10 cellular contexts compared by ENCODE assay signal in the genomic region with DNA sequence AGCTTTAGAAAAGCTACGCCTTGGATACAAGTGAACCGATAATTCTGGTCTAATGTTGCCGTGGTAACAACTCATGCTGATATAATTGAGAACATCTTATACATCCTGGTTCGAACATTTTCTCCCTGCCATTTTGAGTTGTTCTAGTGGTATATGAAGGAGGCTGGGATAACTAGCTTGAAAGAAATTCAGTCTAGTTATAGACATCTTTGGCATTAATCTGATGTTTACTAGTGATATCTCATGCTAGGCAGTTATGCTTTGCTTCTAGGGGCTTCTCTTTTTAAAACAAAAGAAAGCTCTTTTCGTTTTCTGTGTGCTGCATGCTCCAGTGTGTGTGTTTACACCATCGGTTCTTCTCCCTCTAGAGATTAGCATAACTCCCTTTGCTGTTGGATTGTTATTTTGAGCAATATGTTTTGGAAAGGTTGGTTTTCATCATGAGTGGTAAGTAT. TPM values are rescaled to one million over a fixed set of nuclear protein-coding genes. Genes with fewer than 3 reads are reported as not detected.
DNase-seq lines count a peak whose midpoint lies in the region; ATAC-seq and TF ChIP-seq lines count a peak whose summit lies in the region.
"Had no signal": no experiment of that assay in that cellular context is flagged by ENCODE, and none has a peak within 500 bp of the region (broad histone marks: within the 10 kb centered on the region; RNA-seq: fewer than 3 reads in every experiment).

No MANE protein-coding gene starts in this region.

- H3K9me3 Mint-ChIP-seq in CD8-positive, alpha-beta memory T cell, result no peaks in the 10 kb centered on the region
- no peaks in the 10 kb centered on the region for H3K9me3 Mint-ChIP-seq in activated B cell treated with CpG ODN at 0.5 μM for 24 hours
- H3K9me3 Mint-ChIP-seq in H9, result peaks cover 0 to 4% of the 10 kb centered on the region in 2 experiments; a peak in 2 of 5 replicates

- no peak overlapping the region for H2BK12ac ChIP-seq in H9 (ENCODE audit: insufficient read length, low read depth, low read length)

- H3K27ac ChIP-seq in CD8-positive, alpha-beta memory T cell (ENCODE audit: low read depth, low read length), result no peak overlapping the region
- H3K27ac ChIP-seq in layer of hippocampus (ENCODE audit: low read depth, low read length) (peak overlapping the region; percentile 69), H9 (ENCODE audit: insufficient read length, low read depth, low read length) (no peak overlapping the region)
- H3K27ac ChIP-seq: brain microvascular endothelial cell had no signal

- H3K4me2 ChIP-seq in H9 (ENCODE audit: insufficient read depth, insufficient read length, low read length), result no peak overlapping the region

- H2AK5ac ChIP-seq in H9 (ENCODE audit: insufficient read length, low read length), result no peak overlapping the region

- H3K27ac Mint-ChIP-seq in CD8-positive, alpha-beta memory T cell, result peak overlapping the region; percentile 9 to 86 (median 78)
- H3K27ac Mint-ChIP-seq in activated B cell treated with CpG ODN at 0.5 μM for 24 hours, result no peak overlapping the region
- no peak overlapping the region; a peak in 1 of 7 replicates for H3K27ac Mint-ChIP-seq in H9

- no peaks in the 10 kb centered on the region for H3K36me3 ChIP-seq in CD8-positive, alpha-beta memory T cell (ENCODE audit: insufficient read depth, low read length)
- H3K36me3 ChIP-seq: brain microvascular endothelial cell had no signal

- H4K91ac ChIP-seq in H9 (ENCODE audit: insufficient read length, low read depth, low read length), result no peak overlapping the region

- H3K9ac ChIP-seq in H9 (ENCODE audit: extremely low read depth, insufficient read length, low read length), result no peak overlapping the region

- H3K79me2 ChIP-seq in H9 (ENCODE audit: insufficient read depth, low read length), result no peaks in the 10 kb centered on the region

- H3K79me1 ChIP-seq in H9 (ENCODE audit: insufficient read depth, low read depth, low read length, poor library complexity, severe bottlenecking), result no peaks in the 10 kb centered on the region

- H3K18ac ChIP-seq in H9 (ENCODE audit: insufficient read length, low read depth, low read length), result no peak overlapping the region

- peaks cover 78% of the 10 kb centered on the region for H3K4me1 ChIP-seq in CD8-positive, alpha-beta memory T cell (ENCODE audit: insufficient read depth, low read length)
- no peaks in the 10 kb centered on the region for H3K4me1 ChIP-seq in H9 (ENCODE audit: insufficient read depth, low read length)

- no peak overlapping the region for H3T11ph ChIP-seq in H9 (ENCODE audit: low read length)

- intact Hi-C loops in activated B cell treated with CpG ODN at 0.5 μM for 24 hours (cut with micrococcal nuclease), result loop anchor here (5.0 kb wide), 1 partner anchor 108 kb away; no protein-coding TSS in a partner anchor

- H4K8ac ChIP-seq in H9 (replicated peaks; ENCODE audit: insufficient read length, low read depth, low read length), result no peak overlapping the region

- no peak overlapping the region for H3K23ac ChIP-seq in H9 (ENCODE audit: insufficient read length, low read depth, low read length)

- POLR2A ChIA-PET in CD8-positive, alpha-beta memory T cell (lab: Charles Lee), result interaction anchor here (1.5 to 1.6 kb wide), 2 partner anchors 17 to 20 kb away, joined by 4 to 6 read pairs; partner anchors contain the start of gene PRKACB
- POLR2A ChIA-PET in activated B cell treated with CpG ODN at 0.5 μM for 24 hours (lab: Charles Lee), result interaction anchor here (1.1 to 1.4 kb wide), 2 partner anchors 12 to 17 kb away, joined by 4 read pairs; no protein-coding TSS in a partner anchor

- no peaks in the 10 kb centered on the region for H3K27me3 Mint-ChIP-seq in CD8-positive, alpha-beta memory T cell
- H3K27me3 Mint-ChIP-seq in activated B cell treated with CpG ODN at 0.5 μM for 24 hours (no peaks in the 10 kb centered on the region), H9 (ENCODE audit: low read depth) (no peaks in the 10 kb centered on the region)
- H3K27me3 Mint-ChIP-seq: naive B cell had no signal

- no peak overlapping the region for H2BK5ac ChIP-seq in H9 (ENCODE audit: insufficient read length, low read length)

- H2BK120ac ChIP-seq in H9 (ENCODE audit: low read depth, low read length, poor library complexity, severe bottlenecking), result no peak overlapping the region

- H3K14ac ChIP-seq in H9 (ENCODE audit: insufficient read depth, low read length), result no peak overlapping the region

- H2BK20ac ChIP-seq in H9 (ENCODE audit: low read depth, low read length, poor library complexity, severe bottlenecking), result no peak overlapping the region

- H3K9me3 ChIP-seq in CD8-positive, alpha-beta memory T cell (ENCODE audit: low read length), result no peaks in the 10 kb centered on the region
- no peaks in the 10 kb centered on the region for H3K9me3 ChIP-seq in H9 (ENCODE audit: control insufficient read depth, low read depth, low read length)

- peaks cover 79 to 97% (median 94%) of the 10 kb centered on the region in 3 donors for H3K4me1 Mint-ChIP-seq in CD8-positive, alpha-beta memory T cell
- peaks cover 73% of the 10 kb centered on the region for H3K4me1 Mint-ChIP-seq in activated B cell treated with CpG ODN at 0.5 μM for 24 hours
- H3K4me1 Mint-ChIP-seq in H9, result peaks cover 2 to 4% of the 10 kb centered on the region in 2 experiments; a peak in 1 of 4 replicates

- peak overlapping the region; percentile 63 to 86 (median 71) for H3K4me3 Mint-ChIP-seq in CD8-positive, alpha-beta memory T cell
- H3K4me3 Mint-ChIP-seq in activated B cell treated with CpG ODN at 0.5 μM for 24 hours, result peak overlapping the region; percentile 4
- H3K4me3 Mint-ChIP-seq in H9, result no peak overlapping the region

- H3K23me2 ChIP-seq in H9 (ENCODE audit: insufficient read length, low read depth, low read length, poor library complexity, severe bottlenecking), result no peaks in the 10 kb centered on the region

- no peak for DNase-seq in CD8-positive, alpha-beta memory T cell
- DNase-seq in NCI-H1092 (lab: John Stamatoyannopoulos, UW) (peak; percentile 63), activated B cell treated with CpG ODN at 0.5 μM for 24 hours (no peak), H9 (no peak)
- DNase-seq in central memory CD4-positive, alpha-beta T cell, result no peak
- DNase-seq: brain microvascular endothelial cell, naive B cell had no signal

- CTCF ChIA-PET in CD8-positive, alpha-beta memory T cell (lab: Charles Lee), result interaction anchor here (1.1 to 2.0 kb wide), 5 partner anchors 12 to 270 kb away, joined by 3 to 7 read pairs (median 3); partner anchors contain the start of gene PRKACB
- CTCF ChIA-PET in activated B cell treated with CpG ODN at 0.5 μM for 24 hours (lab: Charles Lee), result no interaction called here

- H3K4ac ChIP-seq in H9 (ENCODE audit: low read depth, low read length), result no peak overlapping the region

- peaks cover 0 to 5% (median 0%) of the 10 kb centered on the region in 3 donors for H3K36me3 Mint-ChIP-seq in CD8-positive, alpha-beta memory T cell
- peaks cover 6% of the 10 kb centered on the region for H3K36me3 Mint-ChIP-seq in activated B cell treated with CpG ODN at 0.5 μM for 24 hours (ENCODE audit: low read depth)
- peaks cover 0 to 6% (median 2%) of the 10 kb centered on the region in 3 experiments; a peak in 4 of 7 replicates for H3K36me3 Mint-ChIP-seq in H9 (ENCODE audit: insufficient read depth in 1 of 3, low read depth in 3 of 3)

- H3K27me3 ChIP-seq in CD8-positive, alpha-beta memory T cell (ENCODE audit: insufficient read depth, low read length, poor library complexity, severe bottlenecking), result no peaks in the 10 kb centered on the region
- H3K27me3 ChIP-seq in layer of hippocampus (ENCODE audit: control insufficient read depth, insufficient read depth, low read length), result no peaks in the 10 kb centered on the region
- H3K27me3 ChIP-seq in H9 (ENCODE audit: insufficient read depth, low read length), result no peaks in the 10 kb centered on the region
- H3K27me3 ChIP-seq: brain microvascular endothelial cell had no signal

- no peak for TF ChIP-seq CTCF in activated B cell treated with CpG ODN at 0.5 μM for 24 hours (IDR thresholded peaks at IDR 0.05)
- no peak for TF ChIP-seq CTCF in H9 (conservative IDR thresholded peaks at IDR 0.05)

- H3K4me3 ChIP-seq in CD8-positive, alpha-beta memory T cell (ENCODE audit: low read length), result peak overlapping the region; percentile 16

- H3K56ac ChIP-seq in H9 (ENCODE audit: insufficient read length, low read depth, low read length), result no peak overlapping the region

- no CpG with 5 or more reads among the region's 6 CpGs for WGBS in H9 (ENCODE audit: extremely low coverage, insufficient read length, low lambda C conversion rate)

- no peak overlapping the region for H4K5ac ChIP-seq in H9 (ENCODE audit: insufficient read length, low read depth, low read length)

- H2BK15ac ChIP-seq in H9 (ENCODE audit: low read depth, low read length), result no peak overlapping the region

- no peaks in the 10 kb centered on the region for H4K20me1 ChIP-seq in H9 (ENCODE audit: control insufficient read depth, insufficient read depth, insufficient read length)

- no peak for ATAC-seq in activated B cell treated with CpG ODN at 0.5 μM for 24 hours (ENCODE audit: low read depth)
- ATAC-seq in GM19035 (IDR thresholded peaks at IDR 0.05; ENCODE audit: unreplicated experiment), result no peak
- no peak for ATAC-seq in HG03378 (IDR thresholded peaks at IDR 0.05; ENCODE audit: unreplicated experiment)

- H2AFZ ChIP-seq in H9 (ENCODE audit: low read length), result no peak overlapping the region

RNA-seq across cellular contexts. Expression of gene PRKACB, which starts 20.5 kb away (rescaled TPM):
- 10 to 100 TPM; 47.7 to 54.6 TPM for total RNA-seq in CD8-positive, alpha-beta memory T cell
- 97.5 TPM for polyA plus RNA-seq in CD8-positive, alpha-beta memory T cell
- 30.0 and 33.0 TPM in 2 replicates for total RNA-seq in activated B cell treated with CpG ODN at 0.5 μM for 24 hours
- total RNA-seq in H9 (2021), result 20.7 and 22.1 TPM in 2 replicates

Comparison
In these comparisons a context has a peak if more than half of its experiments do, and no peak if none do; other contexts are left out.
1. H3K27ac Mint-ChIP-seq: peak in CD8-positive, alpha-beta memory T cell (8 of 8); none in activated B cell treated with CpG ODN at 0.5 μM for 24 hours (single experiment) and H9 (0 of 3).
2. H3K4me3 Mint-ChIP-seq: peak in CD8-positive, alpha-beta memory T cell (7 of 7) and activated B cell treated with CpG ODN at 0.5 μM for 24 hours (single experiment); none in H9 (0 of 2).